8 cellular contexts compared by ENCODE assay signal in genomic region chr7:17680026-17680425, GRCh38.
A peak's percentile ranks its signal among the peaks of the same experiment; 100 is the strongest.
DNase-seq lines count a peak whose midpoint lies in the region; ATAC-seq and TF ChIP-seq lines count a peak whose summit lies in the region.

No MANE protein-coding gene starts in this region.

- POLR2A ChIA-PET in IMR-90 (lab: Charles Lee; ENCODE audit: unreplicated experiment): no interaction called here

- peak overlapping the region; percentile 47 for H3K14ac ChIP-seq in IMR-90 (replicated peaks; ENCODE audit: low read depth, low read length)

- no peak overlapping the region for H3K4me3 ChIP-seq in IMR-90 (ENCODE audit: insufficient read depth, low read depth, low read length)
- H3K4me3 ChIP-seq in colonic mucosa: no peak overlapping the region
- no peak overlapping the region for H3K4me3 ChIP-seq in left lung
- H3K4me3 ChIP-seq in tibial nerve: no peak overlapping the region

- H3K27me3 ChIP-seq in IMR-90 (ENCODE audit: control insufficient read depth, insufficient read depth, low read length) (no peaks in the 10 kb centered on the region), colonic mucosa (no peaks in the 10 kb centered on the region), left lung (no peaks in the 10 kb centered on the region), tibial nerve (no peaks in the 10 kb centered on the region)

- dilution Hi-C loops in IMR-90 (cut with HindIII; ENCODE audit: low sequenced_read_pairs, unreplicated experiment): no loop called here

- TF ChIP-seq CTCF in IMR-90 (conservative IDR thresholded peaks at IDR 0.05; ENCODE audit: low read depth, low read length) (no peak), colonic mucosa (IDR thresholded peaks at IDR 0.05) (no peak), left lung (IDR thresholded peaks at IDR 0.05) (no peak), tibial nerve (IDR thresholded peaks at IDR 0.05) (no peak)

- H2AK5ac ChIP-seq in IMR-90 (ENCODE audit: low read depth, low read length): peak overlapping the region; percentile 62; the same call in 1 of the 2 replicates

- peak; percentile 9 for TF ChIP-seq RAD21 in IMR-90 (IDR thresholded peaks at IDR 0.05; ENCODE audit: low read length)

- BruUV-seq in IMR-90 (replicated peaks; lab: Mats Ljungman, UMichigan): no TSS peak

- H4K20me1 ChIP-seq in IMR-90 (ENCODE audit: insufficient read depth, low read length): no peaks in the 10 kb centered on the region

- intact Hi-C loops in IMR-90 (cut with micrococcal nuclease): loop anchor here (5.0 to 10.0 kb wide), 3 partner anchors 87 to 1987 kb away; no protein-coding TSS in a partner anchor
- intact Hi-C loops in colonic mucosa (cut with DNase I): no loop called here
- intact Hi-C loops in left lung (cut with DNase I): no loop called here

- peaks cover 7% of the 10 kb centered on the region; the same call in 1 of the 2 replicates for H3K9me1 ChIP-seq in IMR-90 (ENCODE audit: insufficient read depth, low read length)

- peak overlapping the region; percentile 86 for H2AFZ ChIP-seq in IMR-90 (replicated peaks; ENCODE audit: low read length, poor library complexity)

- ATAC-seq in IMR-90 (ENCODE audit: low read depth) (peak; percentile 69), left lung (peak; percentile 83), HG02973 (IDR thresholded peaks at IDR 0.05; ENCODE audit: unreplicated experiment) (no peak), HG03432 (IDR thresholded peaks at IDR 0.05; ENCODE audit: unreplicated experiment) (no peak)

- TF ChIP-seq POLR2A in IMR-90 (IDR thresholded peaks at IDR 0.05; ENCODE audit: low read depth, low read length) (no peak), tibial nerve (IDR thresholded peaks at IDR 0.05) (no peak)

- CTCF ChIA-PET in IMR-90 (lab: Yijun Ruan, JAX): interaction anchor here (0.9 to 3.2 kb wide), 2 partner anchors 10 to 90 kb away, joined by 3 to 9 read pairs; no protein-coding TSS in a partner anchor

- peak overlapping the region; percentile 44 to 58 for H4K8ac ChIP-seq in IMR-90 (ENCODE audit: low read depth in 2 of 2, low read length in 2 of 2)

- H3K9me3 ChIP-seq in IMR-90 (ENCODE audit: control insufficient read depth, insufficient read depth, low read length) (no peaks in the 10 kb centered on the region), colonic mucosa (no peaks in the 10 kb centered on the region), left lung (no peaks in the 10 kb centered on the region), tibial nerve (no peaks in the 10 kb centered on the region)

- H3K4me1 ChIP-seq in IMR-90 (ENCODE audit: control insufficient read depth, insufficient read depth, low read length) (peaks cover 15% of the 10 kb centered on the region), colonic mucosa (no peaks in the 10 kb centered on the region), left lung (peaks cover 18 to 22% of the 10 kb centered on the region in 2 donors), tibial nerve (peaks cover 0 to 46% (median 23%) of the 10 kb centered on the region in 4 donors)

- peak overlapping the region; percentile 78 for H3K4ac ChIP-seq in IMR-90 (ENCODE audit: low read depth, low read length)

- peak overlapping the region; percentile 47 for H2AK9ac ChIP-seq in IMR-90 (replicated peaks; ENCODE audit: low read depth, low read length, poor library complexity)

- peak overlapping the region; percentile 43; the same call in 1 of the 2 replicates for H3K56ac ChIP-seq in IMR-90 (ENCODE audit: extremely low read depth, insufficient read depth, low read length)

- no peaks in the 10 kb centered on the region for H3K36me3 ChIP-seq in IMR-90 (ENCODE audit: control insufficient read depth, insufficient read depth, low read length)
- no peaks in the 10 kb centered on the region for H3K36me3 ChIP-seq in colonic mucosa
- H3K36me3 ChIP-seq in left lung: no peaks in the 10 kb centered on the region
- H3K36me3 ChIP-seq in tibial nerve: no peaks in the 10 kb centered on the region

- peak overlapping the region; percentile 82 for H2BK20ac ChIP-seq in IMR-90 (ENCODE audit: low read depth, low read length)

- H2BK5ac ChIP-seq in IMR-90 (ENCODE audit: low read depth, low read length, poor library complexity, severe bottlenecking): peak overlapping the region; percentile 67

- peak overlapping the region; percentile 85 for H2BK120ac ChIP-seq in IMR-90 (ENCODE audit: low read depth, low read length)

- H3K23ac ChIP-seq in IMR-90 (ENCODE audit: low read depth, low read length): no peak overlapping the region; the same call in 1 of the 2 replicates

- WGBS in IMR-90 (ENCODE audit: extremely low coverage in 2 of 2, insufficient read length in 1 of 2), 2 experiments: 25% methylated on average over 3 of the region's 6 CpGs; no CpG with 5 or more reads in 1 of the 2 experiments
- WGBS in tibial nerve, 2 donors: 38 to 46% methylated on average over 5 to 6 of the region's 6 CpGs

- no peak overlapping the region for H4K5ac ChIP-seq in IMR-90 (ENCODE audit: low read depth, low read length)

- in situ Hi-C loops in IMR-90 (cut with MboI; ENCODE audit: low sequenced_read_pairs): loop anchor here (10.0 to 25.0 kb wide), 2 partner anchors 655 to 882 kb away; no protein-coding TSS in a partner anchor

- DNase-seq in IMR-90 (peak; percentile 83), colonic mucosa (peak; percentile 44), left lung (peak in 1 of 2 donors; percentile 73), tibial nerve (ENCODE audit: low spot score in 2 of 2) (peak in 1 of 2 donors; percentile 65)
- DNase-seq in activated naive CD4-positive, alpha-beta T cell treated with anti-CD3 and anti-CD28 coated beads, Interleukin-2, amount 50 U/mL, for 16 hours: no peak
- no peak for DNase-seq in stimulated activated CD4-positive, alpha-beta T cell treated with anti-CD3 and anti-CD28 coated beads, Interleukin-4, amount 100 ng/mL, for 1 hour

- H2BK15ac ChIP-seq in IMR-90 (ENCODE audit: low read depth, low read length): peak overlapping the region; percentile 72; the same call in 2 of the 3 replicates

- peak in 1 of 2 donors; percentile 76 for TF ChIP-seq EP300 in tibial nerve (IDR thresholded peaks at IDR 0.05)

- H3K9ac ChIP-seq in IMR-90 (ENCODE audit: low read depth, low read length) (peak overlapping the region; percentile 18; the same call in 1 of the 2 replicates), colonic mucosa (ENCODE audit: low read depth in 2 of 2, low read length in 2 of 2) (no peak overlapping the region)

- H3K79me1 ChIP-seq in IMR-90 (ENCODE audit: low read depth in 1 of 2, low read length in 2 of 2): no peaks in the 10 kb centered on the region

- peak overlapping the region; percentile 30; the same call in 1 of the 2 replicates for H3K4me2 ChIP-seq in IMR-90 (ENCODE audit: low read depth, low read length)

- H4K91ac ChIP-seq in IMR-90 (ENCODE audit: insufficient read depth, low read depth, low read length): peak overlapping the region; percentile 60

- H3K18ac ChIP-seq in IMR-90 (ENCODE audit: low read depth, low read length): 0 out of 2 replicates have a peak overlapping the region, but pooled peaks have one; percentile 22

- H3K27ac ChIP-seq in IMR-90 (ENCODE audit: insufficient read depth, low read length) (peak overlapping the region; percentile 55; the same call in 1 of the 2 replicates), colonic mucosa (no peak overlapping the region), left lung (peak overlapping the region; percentile 45 to 46), tibial nerve (peak overlapping the region in 3 of 4 donors; percentile 22 to 78 (median 72))

TF ChIP-seq in IMR-90, 13 proteins besides CTCF, POLR2A, EP300 and RAD21:
- peak; percentile 80 for TF ChIP-seq USF2 (IDR thresholded peaks at IDR 0.05; ENCODE audit: low read depth, low read length)
- TF ChIP-seq NFE2L2 (IDR thresholded peaks at IDR 0.05; ENCODE audit: low read depth, low read length): no peak
- peak; percentile 94 for TF ChIP-seq CEBPB (IDR thresholded peaks at IDR 0.05; ENCODE audit: low read depth, low read length)
- no peak for TF ChIP-seq FOS (IDR thresholded peaks at IDR 0.05; ENCODE audit: low read depth, low read length)
- no peak for TF ChIP-seq RFX5 (IDR thresholded peaks at IDR 0.05; ENCODE audit: low read depth, low read length)
- TF ChIP-seq RCOR1 (IDR thresholded peaks at IDR 0.05; ENCODE audit: insufficient replicate concordance, low read length): no peak
- TF ChIP-seq BHLHE40 (IDR thresholded peaks at IDR 0.05; ENCODE audit: low read depth, low read length): peak; percentile 85

Comparison
In these comparisons a context has a peak if more than half of its experiments do, and no peak if none do; other contexts are left out.
1. ATAC-seq: peak in IMR-90 (single experiment) and left lung (single experiment); none in HG02973 (single experiment) and HG03432 (single experiment).
2. DNase-seq: peak in IMR-90 (single experiment) and colonic mucosa (single experiment); none in activated naive CD4-positive, alpha-beta T cell treated with anti-CD3 and anti-CD28 coated beads, Interleukin-2, amount 50 U/mL, for 16 hours (single experiment) and stimulated activated CD4-positive, alpha-beta T cell treated with anti-CD3 and anti-CD28 coated beads, Interleukin-4, amount 100 ng/mL, for 1 hour (single experiment).